10 cellular contexts compared by ENCODE assay signal in the genomic region with DNA sequence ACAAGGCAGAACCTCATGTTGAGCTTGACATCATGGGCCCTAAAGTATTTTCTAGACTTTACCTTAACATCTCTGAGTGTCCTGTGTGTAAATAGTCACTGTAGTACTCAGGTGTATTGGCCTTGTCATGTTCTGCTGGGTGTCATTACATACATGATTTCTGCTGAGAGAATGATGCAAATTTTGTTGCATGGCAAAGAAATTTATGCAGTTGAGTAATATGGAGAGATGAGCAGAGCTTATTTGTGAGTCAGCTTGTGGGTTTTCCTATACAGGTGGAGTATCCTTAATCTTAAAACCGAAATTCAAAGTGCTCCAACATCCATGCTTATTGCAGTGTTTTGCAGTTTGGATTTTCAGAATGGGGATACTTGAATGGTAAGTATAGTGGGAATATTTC. TPM values are rescaled to one million over a fixed set of nuclear protein-coding genes. Genes with fewer than 3 reads are reported as not detected.
DNase-seq lines count a peak whose midpoint lies in the region; ATAC-seq, FAIRE-seq and TF ChIP-seq lines count a peak whose summit lies in the region.
"Had no signal": no experiment of that assay in that cellular context is flagged by ENCODE, and none has a peak within 500 bp of the region (broad histone marks: within the 10 kb centered on the region; RNA-seq: fewer than 3 reads in every experiment).

No MANE protein-coding gene starts in this region.

- no peak for FAIRE-seq in pancreas (lab: Jason Lieb, UNC)
- FAIRE-seq: keratinocyte had no signal

- H3K27me3 Mint-ChIP-seq in endothelial cell (ENCODE audit: unreplicated experiment): peaks cover 3% of the 10 kb centered on the region

- intact Hi-C loops in pancreas (cut with DNase I): no loop called here

- H3K4me1 Mint-ChIP-seq in endothelial cell (ENCODE audit: unreplicated experiment): peaks cover 73% of the 10 kb centered on the region

- TF ChIP-seq CTCF in GM12865 (IDR thresholded peaks at IDR 0.05; ENCODE audit: insufficient read depth, low read depth, low read length, missing control alignments): no peak
- TF ChIP-seq CTCF in fibroblast of lung (conservative IDR thresholded peaks at IDR 0.05 in 1 of 2, IDR thresholded peaks at IDR 0.05 in 1 of 2; ENCODE audit: low read depth in 1 of 2, low read length in 2 of 2): no peak
- no peak for TF ChIP-seq CTCF in tibial nerve (IDR thresholded peaks at IDR 0.05)
- no peak for TF ChIP-seq CTCF in endothelial cell (IDR thresholded peaks at IDR 0.05; ENCODE audit: unreplicated experiment)
- no peak for TF ChIP-seq CTCF in pancreas (IDR thresholded peaks at IDR 0.05)

- no peak overlapping the region for H3K27ac Mint-ChIP-seq in endothelial cell (ENCODE audit: unreplicated experiment)

- H3K27ac ChIP-seq in fibroblast of lung (ENCODE audit: insufficient read depth, low read length) (peak overlapping the region; percentile 67), tibial nerve (peak overlapping the region in 2 of 4 donors; percentile 61 to 77), pancreas (peak overlapping the region in 2 of 4 donors; percentile 46 to 62)

- 5 to 45% methylated on average over 1 of the region's 1 CpG for WGBS in tibial nerve, 2 donors
- WGBS in pancreas, 2 donors: 0 to 40% methylated on average over 1 of the region's 1 CpG

- peak; percentile 80 for DNase-seq in GM12865 (ENCODE audit: low read depth)
- peak in 1 of 2 donors; percentile 17 for DNase-seq in fibroblast of lung (ENCODE audit: low read depth in 2 of 2)
- no peak for DNase-seq in tibial nerve (ENCODE audit: low spot score in 2 of 2)
- no peak for DNase-seq in endothelial cell (ENCODE audit: low spot score)
- DNase-seq in pancreas: no peak
- DNase-seq in DMS153 (lab: John Stamatoyannopoulos, UW): no peak
- DNase-seq: SHP77 treated with DMSO at 0.1 percent for 48 hours had no signal

- no peak overlapping the region for H3K4me3 Mint-ChIP-seq in endothelial cell (ENCODE audit: unreplicated experiment)

- ATAC-seq in GM19397 (IDR thresholded peaks at IDR 0.05; ENCODE audit: unreplicated experiment): peak; percentile 45
- peak; percentile 50 for ATAC-seq in HG03442 (IDR thresholded peaks at IDR 0.05; ENCODE audit: unreplicated experiment)
- no peak for ATAC-seq in pancreas

- no peak for TF ChIP-seq POLR2A in tibial nerve (IDR thresholded peaks at IDR 0.05)

- H3K4me3 ChIP-seq in GM12865 (ENCODE audit: low read depth, low read length) (peak overlapping the region; percentile 52), fibroblast of lung (replicated peaks in 1 of 4; ENCODE audit: control extremely low read depth in 1 of 4, insufficient read depth in 1 of 4, low read depth in 3 of 4, low read length in 4 of 4) (no peak overlapping the region), tibial nerve (no peak overlapping the region), pancreas (no peak overlapping the region)

- no peak for TF ChIP-seq EP300 in tibial nerve (IDR thresholded peaks at IDR 0.05)

- H3K9me3 Mint-ChIP-seq in endothelial cell (ENCODE audit: unreplicated experiment): no peaks in the 10 kb centered on the region

- peaks cover 1% of the 10 kb centered on the region for H3K36me3 ChIP-seq in fibroblast of lung (ENCODE audit: control insufficient read depth, insufficient read depth, low read length)
- H3K36me3 ChIP-seq in tibial nerve: peaks cover 0 to 8% (median 0%) of the 10 kb centered on the region in 3 donors
- H3K36me3 ChIP-seq in pancreas: no peaks in the 10 kb centered on the region

- no peaks in the 10 kb centered on the region for H3K9me3 ChIP-seq in fibroblast of lung (ENCODE audit: control insufficient read depth, insufficient read depth, low read depth, low read length)
- no peaks in the 10 kb centered on the region for H3K9me3 ChIP-seq in tibial nerve
- no peaks in the 10 kb centered on the region for H3K9me3 ChIP-seq in pancreas

- H3K27me3 ChIP-seq in fibroblast of lung (ENCODE audit: control insufficient read depth, insufficient read depth, low read length) (no peaks in the 10 kb centered on the region), tibial nerve (no peaks in the 10 kb centered on the region), pancreas (no peaks in the 10 kb centered on the region)

- peak overlapping the region; percentile 94 for H3K4me2 ChIP-seq in fibroblast of lung (ENCODE audit: extremely low read depth, insufficient read depth, low read length)

- peaks cover 22% of the 10 kb centered on the region for H3K36me3 Mint-ChIP-seq in endothelial cell (ENCODE audit: low read depth, unreplicated experiment)

- H2AFZ ChIP-seq in fibroblast of lung (ENCODE audit: low read length): no peak overlapping the region

- H3K79me2 ChIP-seq in fibroblast of lung (ENCODE audit: control insufficient read depth, insufficient read depth, low read length): no peaks in the 10 kb centered on the region

- no peaks in the 10 kb centered on the region for H4K20me1 ChIP-seq in fibroblast of lung (ENCODE audit: control insufficient read depth, extremely low read depth, insufficient read depth, low read length)

- no peak overlapping the region for H3K9ac ChIP-seq in fibroblast of lung (ENCODE audit: insufficient read depth, low read length)

- H3K4me1 ChIP-seq in fibroblast of lung (ENCODE audit: control insufficient read depth, extremely low read depth, insufficient read depth, low read length) (peaks cover 10% of the 10 kb centered on the region), tibial nerve (peaks cover 0 to 56% (median 17%) of the 10 kb centered on the region in 4 donors), pancreas (peaks cover 0 to 13% (median 0%) of the 10 kb centered on the region in 3 donors)

RNA-seq across cellular contexts. Expression of gene RGL1, which starts 36.6 kb away (rescaled TPM):
- 16.2 and 17.2 TPM in 2 replicates for total RNA-seq in fibroblast of lung
- polyA plus RNA-seq in fibroblast of lung: 21.4 and 21.9 TPM in 2 replicates
- polyA plus RNA-seq in fibroblast of lung (2012): 13.4 and 13.7 TPM in 2 replicates
- 8.5 and 12.2 TPM in 2 replicates for polyA minus RNA-seq in fibroblast of lung (ENCODE audit: low replicate concordance)
- total RNA-seq in tibial nerve: 10 to 100 TPM; 57.3 to 81.8 (median 68.1) TPM
- total RNA-seq in endothelial cell (ENCODE audit: unreplicated experiment): 60.7 TPM
- total RNA-seq in pancreas: 1 to 10 TPM; 2.8 to 9.1 (median 4.9) TPM
- 1 to 10 TPM; 3.6 to 6.6 TPM for polyA plus RNA-seq in pancreas

Comparison
In these comparisons a context has a peak if more than half of its experiments do, and no peak if none do; other contexts are left out.
1. ATAC-seq: peak in GM19397 (single experiment) and HG03442 (single experiment); none in pancreas (0 of 4).